ENCODE assay signal across 37 cellular contexts in the genomic region with DNA sequence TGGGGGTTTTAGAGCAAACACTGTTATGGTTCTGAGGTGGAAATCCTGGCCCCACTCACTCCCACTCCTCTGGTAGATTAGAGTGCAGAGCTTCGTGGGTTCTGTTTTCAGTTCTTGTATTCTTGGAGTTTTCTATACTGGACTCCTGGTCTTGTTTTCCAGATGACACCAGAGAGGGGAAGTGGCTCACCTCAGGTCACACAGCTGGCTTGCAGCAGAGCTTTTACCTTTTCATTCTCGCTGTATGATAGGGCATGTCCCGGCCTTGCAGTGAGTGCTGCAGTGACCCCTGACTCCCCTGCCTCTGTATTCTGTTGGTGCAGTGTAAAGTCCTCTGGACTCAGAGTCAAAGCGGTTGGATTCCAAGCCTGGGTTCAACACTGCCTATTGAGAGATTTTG.
"Had no signal": no experiment of that assay in that cellular context is flagged by ENCODE, and none has a peak within 500 bp of the region (broad histone marks: within the 10 kb centered on the region; RNA-seq: fewer than 3 reads in every experiment).

No MANE protein-coding gene starts in this region.

- H3K36me3 ChIP-seq: adrenal gland, brain microvascular endothelial cell, breast epithelium had no signal

- H3K9me3 Mint-ChIP-seq: activated CD4-positive, alpha-beta memory T cell treated with anti-CD3 and anti-CD28 coated beads for 36 hours; activated CD4-positive, alpha-beta T cell treated with anti-CD3 and anti-CD28 coated beads, Interleukin-2, amount 10 ng/mL, durations not matched to agents 24 days and 14 days; activated CD8-positive, alpha-beta T cell treated with anti-CD3 and anti-CD28 coated beads for 36 hours; activated naive CD4-positive, alpha-beta T cell treated with anti-CD3 and anti-CD28 coated beads for 36 hours; activated naive CD4-positive, alpha-beta T cell treated with anti-CD3 and anti-CD28 coated beads, Interleukin-2, amount 50 U/mL, for 72 hours; activated T-cell treated with anti-CD3 and anti-CD28 coated beads, Interleukin-2, amount 50 U/mL, for 4 hours; activated T-helper 1 cell treated with anti-CD3 and anti-CD28 coated beads, Interleukin-12 subunit alpha, Interleukin-12 subunit beta, Interleukin-2, Interleukin-4 antibody, amounts not matched to agents 30 ng/mL and 10 ng/mL and 1 ng/mL, durations not matched to agents 14 hours and 24 hours and 36 hours; T-helper 1 cell treated with Interleukin-12 subunit alpha and Interleukin-12 subunit beta and Interleukin-4 antibody, amounts not matched to agents 30 μg/mL and 1 μg/mL, for 36 hours; T-helper 2 cell treated with Interferon-gamma antibody and Interleukin-4, amounts not matched to agents 5 μg/mL and 100 μg/mL, for 36 hours had no signal

- H3K4me3 Mint-ChIP-seq: activated B cell treated with CpG ODN at 0.5 μM for 24 hours; activated CD4-positive, alpha-beta memory T cell treated with anti-CD3 and anti-CD28 coated beads for 36 hours; activated CD4-positive, alpha-beta T cell treated with anti-CD3 and anti-CD28 coated beads, Interleukin-2, amount 10 ng/mL, durations not matched to agents 24 days and 14 days; activated CD8-positive, alpha-beta T cell treated with anti-CD3 and anti-CD28 coated beads for 36 hours; activated naive CD4-positive, alpha-beta T cell treated with anti-CD3 and anti-CD28 coated beads for 36 hours; activated naive CD8-positive, alpha-beta T cell treated with anti-CD3 and anti-CD28 coated beads for 36 hours; activated T-cell treated with anti-CD3 and anti-CD28 coated beads, Interleukin-2, amount 50 U/mL, for 4 hours; activated T-cell treated with anti-CD3 and anti-CD28 coated beads, Interleukin-2, amount 50 U/mL, for 72 hours; activated T-helper 1 cell treated with anti-CD3 and anti-CD28 coated beads, Interleukin-12 subunit alpha, Interleukin-12 subunit beta, Interleukin-2, Interleukin-4 antibody, amounts not matched to agents 30 ng/mL and 10 ng/mL and 1 ng/mL, durations not matched to agents 14 hours and 24 hours and 36 hours; activated T-helper 17 cell treated with anti-CD3 and anti-CD28 coated beads, Interleukin-2, amount 50 U/mL, for 72 hours; T-helper 1 cell treated with Interleukin-12 subunit alpha and Interleukin-12 subunit beta and Interleukin-4 antibody, amounts not matched to agents 30 μg/mL and 1 μg/mL, for 36 hours; T-helper 2 cell treated with Interferon-gamma antibody and Interleukin-4, amounts not matched to agents 5 μg/mL and 100 μg/mL, for 36 hours had no signal

- H3K9me3 ChIP-seq: adrenal gland, body of pancreas, breast epithelium had no signal

- FAIRE-seq: astrocyte, TTC549 had no signal

- H3K27me3 ChIP-seq: adrenal gland, body of pancreas, breast epithelium had no signal

- H3K36me3 Mint-ChIP-seq: activated CD4-positive, alpha-beta memory T cell treated with anti-CD3 and anti-CD28 coated beads for 36 hours; activated naive CD4-positive, alpha-beta T cell treated with anti-CD3 and anti-CD28 coated beads, Interleukin-2, amount 50 U/mL, for 72 hours; activated naive CD8-positive, alpha-beta T cell treated with anti-CD3 and anti-CD28 coated beads for 36 hours had no signal

- DNase-seq: activated B cell treated with CpG ODN at 0.5 μM for 24 hours; activated CD4-positive, alpha-beta memory T cell treated with anti-CD3 and anti-CD28 coated beads for 36 hours; activated CD4-positive, alpha-beta T cell treated with anti-CD3 and anti-CD28 coated beads for 4 hours; activated CD4-positive, alpha-beta T cell treated with anti-CD3 and anti-CD28 coated beads, Interleukin-2, amount 10 ng/mL, durations not matched to agents 24 days and 14 days; activated CD4-positive, alpha-beta T cell treated with anti-CD3 and anti-CD28 coated beads, Interleukin-2, amount 50 U/mL, for 1 hour; activated CD4-positive, alpha-beta T cell treated with anti-CD3 and anti-CD28 coated beads, Interleukin-2, amount 50 U/mL, for 4 hours; activated CD4-positive, CD25-positive, alpha-beta regulatory T cell treated with anti-CD3 and anti-CD28 coated beads, Interleukin-2, amount 50 U/mL, for 72 hours; activated CD8-positive, alpha-beta memory T cell treated with anti-CD3 and anti-CD28 coated beads, Interleukin-2, amount 50 U/mL, for 4 hours; activated CD8-positive, alpha-beta T cell treated with anti-CD3 and anti-CD28 coated beads for 36 hours; activated effector memory CD4-positive, alpha-beta T cell treated with anti-CD3 and anti-CD28 coated beads, Interleukin-2, amount 50 U/mL, for 16 hours; activated gamma-delta T cell treated with Interleukin-2 at 50 U/mL for 16 hours; activated naive CD4-positive, alpha-beta T cell; activated naive CD4-positive, alpha-beta T cell treated with anti-CD3 and anti-CD28 coated beads for 36 hours; activated naive CD4-positive, alpha-beta T cell treated with anti-CD3 and anti-CD28 coated beads, Interleukin-2, amount 50 U/mL, for 16 hours; activated naive CD8-positive, alpha-beta T cell treated with anti-CD3 and anti-CD28 coated beads for 36 hours; activated T-cell treated with anti-CD3 and anti-CD28 coated beads for 4 hours; activated T-cell treated with anti-CD3 and anti-CD28 coated beads, Interleukin-2, amount 50 U/mL, for 1 hour; activated T-cell treated with anti-CD3 and anti-CD28 coated beads, Interleukin-2, amount 50 U/mL, for 4 hours; activated T-cell treated with anti-CD3 and anti-CD28 coated beads, Interleukin-2, amount 50 U/mL, for 72 hours; adrenal gland; amniotic stem cell; aorta; body of pancreas; brain microvascular endothelial cell; central memory CD4-positive, alpha-beta T cell; T-helper 1 cell; T-helper 2 cell; T-helper 9 cell had no signal

- H3K4me3 ChIP-seq: adrenal gland, body of pancreas, breast epithelium had no signal

- H3K4me1 Mint-ChIP-seq: activated B cell treated with CpG ODN at 0.5 μM for 24 hours; activated CD4-positive, alpha-beta T cell treated with anti-CD3 and anti-CD28 coated beads, Interleukin-2, amount 10 ng/mL, durations not matched to agents 24 days and 14 days; activated naive CD8-positive, alpha-beta T cell treated with anti-CD3 and anti-CD28 coated beads for 36 hours; activated T-helper 17 cell treated with anti-CD3 and anti-CD28 coated beads, Interleukin-2, amount 50 U/mL, for 72 hours had no signal

- H3K4me1 ChIP-seq: adrenal gland, breast epithelium had no signal

- H3K27ac ChIP-seq: adrenal gland, body of pancreas, brain microvascular endothelial cell, breast epithelium, VCaP had no signal

- ATAC-seq: activated CD8-positive, alpha-beta T cell treated with anti-CD3 and anti-CD28 coated beads for 36 hours; activated naive CD4-positive, alpha-beta T cell treated with anti-CD3 and anti-CD28 coated beads, Interleukin-2, amount 50 U/mL, for 72 hours; activated T-cell treated with anti-CD3 and anti-CD28 coated beads, Interleukin-2, amount 50 U/mL, for 4 hours; activated T-cell treated with anti-CD3 and anti-CD28 coated beads, Interleukin-2, amount 50 U/mL, for 72 hours; activated T-helper 17 cell treated with anti-CD3 and anti-CD28 coated beads, Interleukin-2, amount 50 U/mL, for 72 hours; body of pancreas had no signal

- H3K27ac Mint-ChIP-seq: activated B cell treated with CpG ODN at 0.5 μM for 24 hours; activated CD4-positive, alpha-beta memory T cell treated with anti-CD3 and anti-CD28 coated beads for 36 hours; activated CD4-positive, alpha-beta T cell treated with anti-CD3 and anti-CD28 coated beads, Interleukin-2, amount 10 ng/mL, durations not matched to agents 24 days and 14 days; activated CD8-positive, alpha-beta T cell treated with anti-CD3 and anti-CD28 coated beads for 36 hours; activated naive CD4-positive, alpha-beta T cell treated with anti-CD3 and anti-CD28 coated beads for 36 hours; activated naive CD4-positive, alpha-beta T cell treated with anti-CD3 and anti-CD28 coated beads, Interleukin-2, amount 50 U/mL, for 72 hours; activated naive CD8-positive, alpha-beta T cell treated with anti-CD3 and anti-CD28 coated beads for 36 hours; activated T-cell treated with anti-CD3 and anti-CD28 coated beads, Interleukin-2, amount 50 U/mL, for 72 hours; activated T-helper 1 cell treated with anti-CD3 and anti-CD28 coated beads, Interleukin-12 subunit alpha, Interleukin-12 subunit beta, Interleukin-2, Interleukin-4 antibody, amounts not matched to agents 30 ng/mL and 10 ng/mL and 1 ng/mL, durations not matched to agents 14 hours and 24 hours and 36 hours; activated T-helper 17 cell treated with anti-CD3 and anti-CD28 coated beads, Interleukin-2, amount 50 U/mL, for 72 hours; T-helper 1 cell treated with Interleukin-12 subunit alpha and Interleukin-12 subunit beta and Interleukin-4 antibody, amounts not matched to agents 30 μg/mL and 1 μg/mL, for 36 hours; T-helper 2 cell treated with Interferon-gamma antibody and Interleukin-4, amounts not matched to agents 5 μg/mL and 100 μg/mL, for 36 hours had no signal
